ENCODE assay signal across 4 cellular contexts in the genomic region with DNA sequence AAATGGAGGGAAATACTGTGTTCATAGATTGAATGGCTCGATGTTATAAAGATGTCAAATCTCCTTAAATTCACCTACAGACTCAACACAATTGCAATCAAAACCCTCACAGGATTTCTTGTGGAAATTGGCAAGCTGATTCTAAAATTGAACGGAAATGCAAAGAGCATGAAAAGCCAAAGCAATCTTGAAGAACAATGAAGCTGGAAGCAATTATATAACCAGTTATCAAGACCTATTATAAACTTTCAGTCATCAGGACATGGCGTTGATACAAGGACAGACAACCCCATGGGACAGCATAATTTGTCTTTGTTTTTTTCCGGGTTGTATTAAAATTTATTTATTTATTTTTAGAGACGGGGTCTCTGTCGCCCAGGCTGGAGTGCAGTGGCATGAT.
"Had no signal": no experiment of that assay in that cellular context is flagged by ENCODE, and none has a peak within 500 bp of the region (broad histone marks: within the 10 kb centered on the region; RNA-seq: fewer than 3 reads in every experiment).

No MANE protein-coding gene starts in this region.

- H3K27ac Mint-ChIP-seq: GM23338, H9 had no signal

- H3K4me3 ChIP-seq: GM23338 had no signal

- DNase-seq: H9, HCEC 1CT, IMR-90 had no signal

- H3K4me1 Mint-ChIP-seq: GM23338, H9 had no signal

- H3K9me3 Mint-ChIP-seq: GM23338, H9 had no signal

- H3K4me3 Mint-ChIP-seq: GM23338, H9 had no signal
